Comparison of ENCODE assay signal across 26 cellular contexts in the genomic region with DNA sequence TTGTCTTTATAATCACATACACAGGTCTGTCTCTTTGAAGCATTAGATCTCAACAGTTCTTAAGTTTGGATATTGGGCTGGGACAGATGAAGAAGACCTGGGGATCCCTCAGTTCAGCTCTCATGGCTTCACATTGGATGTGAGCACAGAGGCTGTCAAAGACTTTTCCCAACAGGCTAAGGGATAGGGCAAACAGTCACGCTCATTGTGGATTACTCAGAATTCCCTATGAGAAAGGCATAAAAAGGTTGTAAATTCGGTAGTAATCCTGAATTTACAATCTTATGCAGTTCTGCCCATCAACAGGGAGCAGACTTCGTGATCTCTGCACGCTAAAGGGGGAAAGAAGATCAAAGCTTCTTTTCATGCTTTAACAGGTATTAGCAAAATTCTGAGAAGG.
"Had no signal": no experiment of that assay in that cellular context is flagged by ENCODE, and none has a peak within 500 bp of the region (broad histone marks: within the 10 kb centered on the region; RNA-seq: fewer than 3 reads in every experiment).

No MANE protein-coding gene starts in this region.

- H3K36me3 ChIP-seq: stomach, suprapubic skin, thoracic aorta, thyroid gland, tibial artery, tibial nerve, transverse colon, upper lobe of left lung, upper lobe of right lung, uterus, vagina had no signal

- H3K9me3 ChIP-seq: suprapubic skin, testis, thoracic aorta, thyroid gland, tibial artery, transverse colon, upper lobe of left lung, upper lobe of right lung, uterus, vagina had no signal

- DNase-seq: stimulated activated CD4-positive, alpha-beta T cell treated with anti-CD3 and anti-CD28 coated beads, Interleukin-2, amount 100 ng/mL, for 48 hours; stimulated activated CD4-positive, alpha-beta T cell treated with anti-CD3 and anti-CD28 coated beads, Interleukin-4, amount 100 ng/mL, for 1 hour; stimulated activated CD4-positive, alpha-beta T cell treated with anti-CD3 and anti-CD28 coated beads, Interleukin-4, amount 100 ng/mL, for 24 hours; stimulated activated CD4-positive, alpha-beta T cell treated with anti-CD3 and anti-CD28 coated beads, Interleukin-4, amount 100 ng/mL, for 4 hours; stimulated activated CD8-positive, alpha-beta memory T cell treated with anti-CD3 and anti-CD28 coated beads, Interleukin-4, amount 100 ng/mL, for 48 hours; stimulated activated naive B cell treated with anti-CD40 and anti-IgM and Interleukin-4, amounts not matched to agents 10 μg/mL and 1 μg/mL and 100 μg/mL, for 72 hours; stimulated activated naive CD4-positive, alpha-beta T cell; stimulated activated naive CD4-positive, alpha-beta T cell treated with Interleukin-2 at 50 U/mL for 16 hours; stimulated activated naive CD8-positive, alpha-beta T cell treated with anti-CD3 and anti-CD28 coated beads, Interleukin-15, amount 100 ng/mL, for 72 hours; stimulated activated naive CD8-positive, alpha-beta T cell treated with anti-CD3 and anti-CD28 coated beads, Interleukin-15, Interleukin-2, amounts not matched to agents 100 U/mL and 50 U/mL, for 24 hours; stomach; substantia nigra; testis; thyroid gland; tibial artery; transverse colon; trophoblast cell; upper lobe of left lung; upper lobe of right lung; uterus had no signal

- H3K4me1 ChIP-seq: stomach, suprapubic skin, testis, thyroid gland, tibial artery, tibial nerve, transverse colon, upper lobe of left lung, upper lobe of right lung, uterus, vagina had no signal

- H3K4me3 ChIP-seq: stomach, suprapubic skin, testis, thoracic aorta, thyroid gland, tibial artery, tibial nerve, transverse colon, upper lobe of left lung, upper lobe of right lung, uterus, vagina had no signal

- ATAC-seq: stimulated activated effector memory CD8-positive, alpha-beta T cell treated with anti-CD3 and anti-CD28 coated beads, Interleukin-12 subunit alpha, Interleukin-12 subunit beta, amount 100 ng/mL, for 72 hours; stimulated activated memory B cell treated with anti-CD40 and anti-IgM and Interleukin-4, amounts not matched to agents 10 μg/mL and 1 μg/mL and 100 μg/mL, for 72 hours; stimulated activated naive B cell treated with anti-CD40 and anti-IgM and Interleukin-4, amounts not matched to agents 10 μg/mL and 1 μg/mL and 100 μg/mL, for 72 hours; stimulated activated naive CD8-positive, alpha-beta T cell treated with anti-CD3 and anti-CD28 coated beads, Interleukin-15, amount 100 ng/mL, for 72 hours; stimulated activated naive CD8-positive, alpha-beta T cell treated with anti-CD3 and anti-CD28 coated beads, Interleukin-15, Interleukin-2, amounts not matched to agents 100 U/mL and 50 U/mL, for 24 hours; upper lobe of right lung had no signal
